Comparison of ENCODE assay signal across 1 cellular context in the genomic region with DNA sequence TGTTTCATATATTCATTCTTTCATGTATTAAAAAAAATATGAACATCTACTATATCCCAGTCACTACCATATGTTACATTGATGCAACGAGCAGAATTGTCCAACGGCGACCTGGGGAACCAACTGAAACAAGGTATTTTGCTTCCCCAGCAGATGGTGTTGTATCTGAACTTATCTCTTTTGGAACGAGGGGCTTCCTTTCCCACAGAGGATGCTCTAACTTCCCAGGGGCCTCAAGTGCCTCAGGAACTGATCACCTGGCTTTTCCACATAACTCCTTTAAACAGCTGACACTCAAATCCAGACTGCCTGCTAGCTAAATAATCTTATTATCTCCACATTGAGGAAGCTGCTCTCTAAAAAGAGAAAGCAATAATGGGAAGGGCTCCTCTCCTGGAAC.
TF ChIP-seq lines count a peak whose summit lies in the region.

No MANE protein-coding gene starts in this region.

TF ChIP-seq in WTC11, 78 proteins besides CTCF, POLR2A, EP300 and RAD21 (continued from another document):
- TF ChIP-seq, protein P1, sequence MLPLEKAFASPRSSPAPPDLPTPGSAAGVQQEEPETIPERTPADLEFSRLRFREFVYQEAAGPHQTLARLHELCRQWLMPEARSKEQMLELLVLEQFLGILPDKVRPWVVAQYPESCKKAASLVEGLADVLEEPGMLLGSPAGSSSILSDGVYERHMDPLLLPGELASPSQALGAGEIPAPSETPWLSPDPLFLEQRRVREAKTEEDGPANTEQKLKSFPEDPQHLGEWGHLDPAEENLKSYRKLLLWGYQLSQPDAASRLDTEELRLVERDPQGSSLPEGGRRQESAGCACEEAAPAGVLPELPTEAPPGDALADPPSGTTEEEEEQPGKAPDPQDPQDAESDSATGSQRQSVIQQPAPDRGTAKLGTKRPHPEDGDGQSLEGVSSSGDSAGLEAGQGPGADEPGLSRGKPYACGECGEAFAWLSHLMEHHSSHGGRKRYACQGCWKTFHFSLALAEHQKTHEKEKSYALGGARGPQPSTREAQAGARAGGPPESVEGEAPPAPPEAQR (CRISPR knock-in tag; IDR thresholded peaks at IDR 0.05): no peak
- TF ChIP-seq, protein P2, sequence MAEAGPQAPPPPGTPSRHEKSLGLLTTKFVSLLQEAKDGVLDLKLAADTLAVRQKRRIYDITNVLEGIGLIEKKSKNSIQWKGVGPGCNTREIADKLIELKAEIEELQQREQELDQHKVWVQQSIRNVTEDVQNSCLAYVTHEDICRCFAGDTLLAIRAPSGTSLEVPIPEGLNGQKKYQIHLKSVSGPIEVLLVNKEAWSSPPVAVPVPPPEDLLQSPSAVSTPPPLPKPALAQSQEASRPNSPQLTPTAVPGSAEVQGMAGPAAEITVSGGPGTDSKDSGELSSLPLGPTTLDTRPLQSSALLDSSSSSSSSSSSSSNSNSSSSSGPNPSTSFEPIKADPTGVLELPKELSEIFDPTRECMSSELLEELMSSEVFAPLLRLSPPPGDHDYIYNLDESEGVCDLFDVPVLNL (CRISPR knock-in tag; IDR thresholded peaks at IDR 0.05; ENCODE audit: borderline replicate concordance, low read depth): no peak
- no peak for TF ChIP-seq GRHL2 (CRISPR knock-in tag; IDR thresholded peaks at IDR 0.05; ENCODE audit: insufficient replicate concordance, severe bottlenecking)
- TF ChIP-seq ZNF396 (CRISPR knock-in tag; IDR thresholded peaks at IDR 0.05; ENCODE audit: borderline replicate concordance): no peak
- no peak for TF ChIP-seq TEAD1 (CRISPR knock-in tag; IDR thresholded peaks at IDR 0.05)
- no peak for TF ChIP-seq JAZF1 (CRISPR knock-in tag; IDR thresholded peaks at IDR 0.05)
- no peak for TF ChIP-seq FOXP1 (CRISPR knock-in tag; IDR thresholded peaks at IDR 0.05; ENCODE audit: borderline replicate concordance)
- TF ChIP-seq, protein P3, sequence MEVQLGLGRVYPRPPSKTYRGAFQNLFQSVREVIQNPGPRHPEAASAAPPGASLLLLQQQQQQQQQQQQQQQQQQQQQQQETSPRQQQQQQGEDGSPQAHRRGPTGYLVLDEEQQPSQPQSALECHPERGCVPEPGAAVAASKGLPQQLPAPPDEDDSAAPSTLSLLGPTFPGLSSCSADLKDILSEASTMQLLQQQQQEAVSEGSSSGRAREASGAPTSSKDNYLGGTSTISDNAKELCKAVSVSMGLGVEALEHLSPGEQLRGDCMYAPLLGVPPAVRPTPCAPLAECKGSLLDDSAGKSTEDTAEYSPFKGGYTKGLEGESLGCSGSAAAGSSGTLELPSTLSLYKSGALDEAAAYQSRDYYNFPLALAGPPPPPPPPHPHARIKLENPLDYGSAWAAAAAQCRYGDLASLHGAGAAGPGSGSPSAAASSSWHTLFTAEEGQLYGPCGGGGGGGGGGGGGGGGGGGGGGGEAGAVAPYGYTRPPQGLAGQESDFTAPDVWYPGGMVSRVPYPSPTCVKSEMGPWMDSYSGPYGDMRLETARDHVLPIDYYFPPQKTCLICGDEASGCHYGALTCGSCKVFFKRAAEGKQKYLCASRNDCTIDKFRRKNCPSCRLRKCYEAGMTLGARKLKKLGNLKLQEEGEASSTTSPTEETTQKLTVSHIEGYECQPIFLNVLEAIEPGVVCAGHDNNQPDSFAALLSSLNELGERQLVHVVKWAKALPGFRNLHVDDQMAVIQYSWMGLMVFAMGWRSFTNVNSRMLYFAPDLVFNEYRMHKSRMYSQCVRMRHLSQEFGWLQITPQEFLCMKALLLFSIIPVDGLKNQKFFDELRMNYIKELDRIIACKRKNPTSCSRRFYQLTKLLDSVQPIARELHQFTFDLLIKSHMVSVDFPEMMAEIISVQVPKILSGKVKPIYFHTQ (CRISPR knock-in tag; IDR thresholded peaks at IDR 0.05): no peak
